ENCODE assay signal across 8 cellular contexts in genomic region chr3:47163990-47164848, GRCh38. TPM values are rescaled to one million over a fixed set of nuclear protein-coding genes. Genes with fewer than 3 reads are reported as not detected.
DNase-seq lines count a peak whose midpoint lies in the region; ATAC-seq and TF ChIP-seq lines count a peak whose summit lies in the region.

Gene SETD2, minus strand, starts transcription at chr3:47164113. Its CDS starts 189 bp downstream, at chr3:47163924.

- H3K27ac ChIP-seq in HUES64 (ENCODE audit: low read depth, low read length) (peak within 1 kb of the TSS; percentile 94), PC-3 (ENCODE audit: low read length) (peak within 1 kb of the TSS; percentile 55), mucosa of rectum (ENCODE audit: low read depth in 2 of 2, low read length in 2 of 2) (peak within 1 kb of the TSS; percentile 92 to 95)

- no peaks in the 10 kb centered on the region for H3K9me2 ChIP-seq in PC-3 (replicated peaks; ENCODE audit: low read length)

- peak within 1 kb of the TSS; percentile 66 for H3K4me3 ChIP-seq in HUES64 (ENCODE audit: low read length)
- H3K4me3 ChIP-seq in PC-3 (ENCODE audit: low read length): peak within 1 kb of the TSS; percentile 79
- peak within 1 kb of the TSS; percentile 97 for H3K4me3 ChIP-seq in epithelial cell of proximal tubule (ENCODE audit: low read depth, low read length)
- peak within 1 kb of the TSS; percentile 91 to 93 for H3K4me3 ChIP-seq in mucosa of rectum (ENCODE audit: low read length in 2 of 2)

- DNase-seq in DMS 273 (lab: John Stamatoyannopoulos, UW; ENCODE audit: unreplicated experiment): peak; percentile 93
- DNase-seq in PC-3: peak; percentile 93
- DNase-seq in activated T-cell treated with anti-CD3 and anti-CD28 coated beads for 48 hours (ENCODE audit: low read depth): peak; percentile 83
- DNase-seq in epithelial cell of proximal tubule (ENCODE audit: low read depth): no peak
- DNase-seq in stimulated activated CD8-positive, alpha-beta memory T cell treated with anti-CD3 and anti-CD28 coated beads, Interleukin-4, amount 100 ng/mL, for 4 hours (ENCODE audit: low read depth in 2 of 2, low spot score in 1 of 2): peak; percentile 65 to 73

- no TSS peak for BruUV-seq in PC-3 (replicated peaks; lab: Mats Ljungman, UMichigan)

- intact Hi-C loops in PC-3 (cut with micrococcal nuclease): loop anchor here (10.0 kb wide), 2 partner anchors 121 to 161 kb away; partner anchors contain the start of genes KIF9 and KLHL18

- CTCF ChIA-PET in PC-3 (lab: Charles Lee): no interaction called here

- H3K36me3 ChIP-seq in HUES64 (ENCODE audit: insufficient read depth, low read length) (no peaks in the 10 kb centered on the region), PC-3 (ENCODE audit: low read depth, low read length) (no peaks in the 10 kb centered on the region), mucosa of rectum (ENCODE audit: control insufficient read depth in 2 of 2, insufficient read depth in 2 of 2, low read length in 2 of 2) (peaks cover 0 to 2% of the 10 kb centered on the region in 2 donors)

- peaks cover 31% of the 10 kb centered on the region for H4K20me1 ChIP-seq in PC-3 (ENCODE audit: low read length)

- H3K9ac ChIP-seq in HUES64 (ENCODE audit: low read depth, low read length) (peak within 1 kb of the TSS; percentile 94), PC-3 (ENCODE audit: low read length) (peak within 1 kb of the TSS; percentile 96), mucosa of rectum (ENCODE audit: low read depth in 1 of 2, low read length in 2 of 2) (peak within 1 kb of the TSS; percentile 77 to 84)

- H3K9me3 ChIP-seq in HUES64 (ENCODE audit: insufficient read depth, low read depth, low read length) (no peaks in the 10 kb centered on the region), PC-3 (ENCODE audit: low read length) (no peaks in the 10 kb centered on the region), mucosa of rectum (ENCODE audit: control insufficient read depth in 2 of 2, low read length in 2 of 2) (no peaks in the 10 kb centered on the region)

- peak within 1 kb of the TSS; percentile 93 for H2AFZ ChIP-seq in PC-3 (ENCODE audit: low read length)

- POLR2A ChIA-PET in PC-3 (lab: Charles Lee; ENCODE audit: unreplicated experiment): interaction anchor here (0.5 kb wide), 1 partner anchor 11 kb away, joined by 3 read pairs; no protein-coding TSS in a partner anchor

- H3K27me3 ChIP-seq in HUES64 (ENCODE audit: insufficient read depth, low read length) (no peaks in the 10 kb centered on the region), PC-3 (ENCODE audit: low read length) (no peaks in the 10 kb centered on the region), mucosa of rectum (ENCODE audit: control insufficient read depth in 2 of 2, insufficient read depth in 2 of 2, low read length in 2 of 2) (no peaks in the 10 kb centered on the region)

- peak within 1 kb of the TSS; percentile 92 for H3K4me2 ChIP-seq in PC-3 (ENCODE audit: low read length)

- ATAC-seq in GM21423 (IDR thresholded peaks at IDR 0.05; ENCODE audit: unreplicated experiment) (peak; percentile 65), PC-3 (peak; percentile 86)

- TF ChIP-seq CTCF in PC-3 (conservative IDR thresholded peaks at IDR 0.05; ENCODE audit: low read depth, low read length) (peak; percentile 49), epithelial cell of proximal tubule (conservative IDR thresholded peaks at IDR 0.05; ENCODE audit: low read depth, low read length) (peak; percentile 36)

- WGBS in HUES64: under 1% methylated on average over 87 of the region's 96 CpGs

- no peaks in the 10 kb centered on the region for H3F3A ChIP-seq in PC-3 (ENCODE audit: low read length, unreplicated experiment)

- H3K4me1 ChIP-seq in HUES64 (ENCODE audit: insufficient read depth, low read length) (peaks cover 20% of the 10 kb centered on the region; the same call in 1 of the 2 replicates), PC-3 (ENCODE audit: insufficient read depth, low read length) (peaks cover 15% of the 10 kb centered on the region), mucosa of rectum (ENCODE audit: control insufficient read depth in 2 of 2, insufficient read depth in 2 of 2, low read length in 2 of 2) (peaks cover 23 to 32% of the 10 kb centered on the region in 2 donors)

- H3K79me2 ChIP-seq in PC-3 (ENCODE audit: low read length): peaks cover 75% of the 10 kb centered on the region

RNA-seq across cellular contexts. Expression of gene SETD2, which starts in this region (rescaled TPM):
- polyA plus RNA-seq in HUES64 (2013, experiment 1 of 2): 25.8 TPM
- 27.8 TPM for polyA plus RNA-seq in HUES64 (2013, experiment 2 of 2)
- total RNA-seq in PC-3 (2014; rRNA removed): 23.6 and 24.1 TPM in 2 replicates
- 17.4 and 21.3 TPM in 2 replicates for total RNA-seq in epithelial cell of proximal tubule
